In genomic region chr4:10112658-10113284, GRCh38 we compare ENCODE assay signal across 14 cellular contexts. TPM values are rescaled to one million over a fixed set of nuclear protein-coding genes. Genes with fewer than 3 reads are reported as not detected.
DNase-seq lines count a peak whose midpoint lies in the region; ATAC-seq, FAIRE-seq and TF ChIP-seq lines count a peak whose summit lies in the region.
"Had no signal": no experiment of that assay in that cellular context is flagged by ENCODE, and none has a peak within 500 bp of the region (broad histone marks: within the 10 kb centered on the region; RNA-seq: fewer than 3 reads in every experiment).

No MANE protein-coding gene starts in this region.

- H3K27me3 Mint-ChIP-seq in CD4-positive, alpha-beta memory T cell: no peaks in the 10 kb centered on the region
- H3K27me3 Mint-ChIP-seq in osteocyte (ENCODE audit: unreplicated experiment): no peaks in the 10 kb centered on the region

- H3K4me3 ChIP-seq in CD4-positive, alpha-beta memory T cell (ENCODE audit: low read length in 2 of 2): no peak overlapping the region
- H3K4me3 ChIP-seq in Loucy (ENCODE audit: low read length, poor library complexity, severe bottlenecking) (peak overlapping the region; percentile 92), H1 (ENCODE audit: extremely low read depth in 1 of 4, insufficient read depth in 2 of 4, low read depth in 3 of 4, low read length in 4 of 4) (0 out of 8 replicates have a peak overlapping the region, but pooled peaks of 1 of the 4 experiments have one; percentile 35)
- H3K4me3 ChIP-seq: hepatocyte, prostate gland had no signal

- no peak overlapping the region for H2BK20ac ChIP-seq in H1 (ENCODE audit: low read length)

- no peak for DNase-seq in CD4-positive, alpha-beta memory T cell
- DNase-seq in H1 (ENCODE audit: low read depth in 1 of 2, low spot score in 2 of 2) (peak in 1 of 2 experiments; percentile 35), osteocyte (ENCODE audit: extremely low spot score, unreplicated experiment) (no peak), iPS-NIHi11 (ENCODE audit: low spot score) (no peak), NCI-H510A (lab: John Stamatoyannopoulos, UW) (no peak), dedifferentiated amniotic fluid mesenchymal stem cell (ENCODE audit: extremely low spot score) (no peak)
- DNase-seq: KBM-7, NCI-H1694, NCI-H526 had no signal

- H3K9me3 Mint-ChIP-seq in CD4-positive, alpha-beta memory T cell: peaks cover 0 to 2% (median 0%) of the 10 kb centered on the region in 8 donors
- H3K9me3 Mint-ChIP-seq in osteocyte (ENCODE audit: unreplicated experiment): no peaks in the 10 kb centered on the region

- H3K9me3 ChIP-seq in CD4-positive, alpha-beta memory T cell (ENCODE audit: control insufficient read depth in 1 of 2, low read length in 2 of 2): no peaks in the 10 kb centered on the region
- H3K9me3 ChIP-seq in Loucy (ENCODE audit: insufficient read depth, low read depth, low read length) (no peaks in the 10 kb centered on the region), H1 (ENCODE audit: insufficient read depth in 2 of 2, low read depth in 1 of 2, low read length in 1 of 2) (no peaks in the 10 kb centered on the region)
- H3K9me3 ChIP-seq: prostate gland had no signal

- ATAC-seq in HG03175 (IDR thresholded peaks at IDR 0.05; ENCODE audit: unreplicated experiment): no peak
- ATAC-seq: Right ventricle myocardium inferior had no signal

- peak overlapping the region in 6 of 8 donors; percentile 35 to 97 (median 78) for H3K4me3 Mint-ChIP-seq in CD4-positive, alpha-beta memory T cell
- H3K4me3 Mint-ChIP-seq in osteocyte (ENCODE audit: unreplicated experiment): no peak overlapping the region

- H2BK15ac ChIP-seq in H1 (ENCODE audit: low read length): no peak overlapping the region

- no peak overlapping the region for H2BK120ac ChIP-seq in H1 (replicated peaks; ENCODE audit: low read depth, low read length)

- H3K27ac Mint-ChIP-seq in CD4-positive, alpha-beta memory T cell: peak overlapping the region in 6 of 7 donors; percentile 53 to 99 (median 66)
- peak overlapping the region; percentile 71 for H3K27ac Mint-ChIP-seq in osteocyte (ENCODE audit: unreplicated experiment)

- peaks cover 63 to 94% (median 83%) of the 10 kb centered on the region in 4 donors for H3K4me1 Mint-ChIP-seq in CD4-positive, alpha-beta memory T cell
- H3K4me1 Mint-ChIP-seq in osteocyte (ENCODE audit: unreplicated experiment): peaks cover 89% of the 10 kb centered on the region

- peaks cover 6% of the 10 kb centered on the region; the same call in 1 of the 2 replicates for H3K23me2 ChIP-seq in H1 (ENCODE audit: low read depth, low read length)

- peak overlapping the region; percentile 99 for H3K4me2 ChIP-seq in Loucy (ENCODE audit: low read depth, low read length, poor library complexity, severe bottlenecking)
- H3K4me2 ChIP-seq in H1 (ENCODE audit: insufficient read depth in 1 of 2, low read depth in 2 of 2, low read length in 2 of 2): peak overlapping the region; percentile 4 to 26; a peak in 1 of 4 replicates
- H3K4me2 ChIP-seq: hepatocyte had no signal

- intact Hi-C loops in CD4-positive, alpha-beta memory T cell (cut with micrococcal nuclease): loop anchor here (10.0 kb wide), 1 partner anchor 508 kb away; no protein-coding TSS in a partner anchor

- CTCF ChIA-PET in CD4-positive, alpha-beta memory T cell (lab: Charles Lee; ENCODE audit: partially characterized antibody): interaction anchor here (0.9 to 1.3 kb wide), 3 partner anchors 16 to 47 kb away, joined by 3 read pairs; no protein-coding TSS in a partner anchor
- CTCF ChIA-PET in H1 (lab: Charles Lee; ENCODE audit: partially characterized antibody): interaction anchor here (0.7 to 2.2 kb wide), 4 partner anchors 9 to 29 kb away, joined by 3 to 10 read pairs (median 4); no protein-coding TSS in a partner anchor

- no peak overlapping the region for H2BK12ac ChIP-seq in H1 (ENCODE audit: low read depth, low read length)

- 90% methylated on average over 16 of the region's 16 CpGs; no CpG with 5 or more reads in 1 of the 2 experiments for WGBS in H1 (ENCODE audit: extremely low coverage in 1 of 2, insufficient coverage in 1 of 2, insufficient read length in 1 of 2, insufficient replicate concordance in 2 of 2, low coverage in 1 of 2, low lambda C conversion rate in 2 of 2, missing lambda C conversion rate in 1 of 2), 2 experiments

- H3K14ac ChIP-seq in H1 (ENCODE audit: insufficient read length): no peak overlapping the region

- POLR2A ChIA-PET in CD4-positive, alpha-beta memory T cell (lab: Charles Lee; ENCODE audit: partially characterized antibody): interaction anchor here (10.6 kb wide), 1 partner anchor 12 kb away, joined by 396 read pairs; no protein-coding TSS in a partner anchor
- POLR2A ChIA-PET in H1 (lab: Charles Lee; ENCODE audit: partially characterized antibody): interaction anchor here (1.2 to 13.7 kb wide), 9 partner anchors 8 to 47 kb away, joined by 3 to 197 read pairs (median 5); no protein-coding TSS in a partner anchor

- peaks cover 87% of the 10 kb centered on the region for H3K4me1 ChIP-seq in CD4-positive, alpha-beta memory T cell (ENCODE audit: insufficient read depth, low read length)
- H3K4me1 ChIP-seq in Loucy (ENCODE audit: insufficient read depth, low read length, poor library complexity, severe bottlenecking) (peaks cover 88% of the 10 kb centered on the region), H1 (replicated peaks in 1 of 4; ENCODE audit: control insufficient read depth in 3 of 4, insufficient read depth in 4 of 4, low read length in 3 of 4) (peaks cover 11 to 38% (median 26%) of the 10 kb centered on the region in 4 experiments)

- no peak overlapping the region for H4K5ac ChIP-seq in H1 (ENCODE audit: insufficient read length, low read depth, low read length)

- no peak overlapping the region for H4K8ac ChIP-seq in H1 (ENCODE audit: extremely low read depth, insufficient read depth, low read length)

- H4K20me1 ChIP-seq in Loucy (ENCODE audit: insufficient read depth, low read length, poor library complexity, severe bottlenecking) (peaks cover 83% of the 10 kb centered on the region), H1 (replicated peaks in 1 of 2; ENCODE audit: control insufficient read depth in 1 of 2, insufficient read depth in 2 of 2, low read length in 2 of 2) (peaks cover 33 to 42% of the 10 kb centered on the region in 2 experiments)

- H3K23ac ChIP-seq in H1 (ENCODE audit: insufficient read length): no peak overlapping the region

- TF ChIP-seq POLR2A in H1 (IDR thresholded peaks at IDR 0.05; ENCODE audit: control extremely low read depth in 1 of 2, low read depth in 2 of 2, low read length in 2 of 2): 0 out of 3 replicates have a peak, but pooled peaks of 1 of the 2 experiments have one; percentile 21

- no peak overlapping the region for H4K91ac ChIP-seq in H1 (replicated peaks; ENCODE audit: insufficient read length, low read length)

- H3K36me3 Mint-ChIP-seq in CD4-positive, alpha-beta memory T cell: peaks cover 57 to 84% of the 10 kb centered on the region in 2 donors
- peaks cover 59% of the 10 kb centered on the region for H3K36me3 Mint-ChIP-seq in osteocyte (ENCODE audit: unreplicated experiment)

- peaks cover 93% of the 10 kb centered on the region for H3K79me2 ChIP-seq in Loucy (ENCODE audit: insufficient read depth, low read length)
- H3K79me2 ChIP-seq in H1 (ENCODE audit: control insufficient read depth in 1 of 2, insufficient read depth in 2 of 2, low read length in 2 of 2): peaks cover 48 to 83% of the 10 kb centered on the region in 2 experiments

- no peak for TF ChIP-seq EP300 in H1 (IDR thresholded peaks at IDR 0.05; ENCODE audit: borderline replicate concordance in 1 of 2, low read depth in 2 of 2, low read length in 2 of 2)

- no peak for TF ChIP-seq RAD21 in H1 (IDR thresholded peaks at IDR 0.05 in 1 of 2, conservative IDR thresholded peaks at IDR 0.05 in 1 of 2; ENCODE audit: low read depth in 2 of 2, low read length in 2 of 2)

- H2AFZ ChIP-seq in Loucy (ENCODE audit: low read length): no peak overlapping the region
- no peak overlapping the region for H2AFZ ChIP-seq in H1 (ENCODE audit: low read length)
- H2AFZ ChIP-seq: hepatocyte had no signal

- H3K9ac ChIP-seq in Loucy (ENCODE audit: low read depth, low read length, poor library complexity, severe bottlenecking) (peak overlapping the region; percentile 50), H1 (replicated peaks in 1 of 4; ENCODE audit: extremely low read depth in 1 of 4, low read depth in 3 of 4, low read length in 3 of 4) (no peak overlapping the region)

- H2BK5ac ChIP-seq in H1 (ENCODE audit: low read depth, low read length): no peak overlapping the region

- no peak for FAIRE-seq in H1 (lab: Jason Lieb, UNC)

- TF ChIP-seq CTCF in Loucy (conservative IDR thresholded peaks at IDR 0.05; ENCODE audit: low read length) (no peak), H1 (IDR thresholded peaks at IDR 0.05; ENCODE audit: control extremely low read depth in 1 of 3, insufficient read depth in 1 of 3, low read depth in 1 of 3, low read length in 3 of 3) (no peak), osteocyte (IDR thresholded peaks at IDR 0.05) (no peak)

- H3K27ac ChIP-seq in CD4-positive, alpha-beta memory T cell (ENCODE audit: low read depth, low read length): no peak overlapping the region
- H3K27ac ChIP-seq in H1 (ENCODE audit: low read depth, low read length): no peak overlapping the region; the same call in 1 of the 2 replicates
- H3K27ac ChIP-seq: hepatocyte had no signal

- H3K79me1 ChIP-seq in H1 (ENCODE audit: low read depth, low read length): peaks cover 28% of the 10 kb centered on the region

- H3F3A ChIP-seq in Loucy (ENCODE audit: low read depth): no peaks in the 10 kb centered on the region

- no peaks in the 10 kb centered on the region for H3K27me3 ChIP-seq in CD4-positive, alpha-beta memory T cell (ENCODE audit: insufficient read depth, low read length)
- H3K27me3 ChIP-seq in Loucy (ENCODE audit: insufficient read depth, low read length, poor library complexity, severe bottlenecking): no peaks in the 10 kb centered on the region
- H3K27me3 ChIP-seq in H1 (replicated peaks in 1 of 4; ENCODE audit: control insufficient read depth in 3 of 4, extremely low read depth in 1 of 4, insufficient read depth in 3 of 4, low read length in 3 of 4): no peaks in the 10 kb centered on the region
- H3K27me3 ChIP-seq: hepatocyte had no signal

- H3K4ac ChIP-seq in H1 (replicated peaks; ENCODE audit: insufficient read length, low read depth, low read length): no peak overlapping the region

- H3K18ac ChIP-seq in H1 (ENCODE audit: extremely low read depth, low read length): no peak overlapping the region

- no peaks in the 10 kb centered on the region for H3K9me2 ChIP-seq in Loucy (replicated peaks; ENCODE audit: low read depth, low read length)

- no peak overlapping the region for H2AK5ac ChIP-seq in H1 (ENCODE audit: low read depth, low read length)

- H3K56ac ChIP-seq in H1 (replicated peaks; ENCODE audit: insufficient read length, low read depth, low read length): no peak overlapping the region

- peaks cover 67% of the 10 kb centered on the region for H3K36me3 ChIP-seq in CD4-positive, alpha-beta memory T cell (ENCODE audit: insufficient read depth, low read length)
- H3K36me3 ChIP-seq in Loucy (ENCODE audit: insufficient read depth, low read length) (peaks cover 70% of the 10 kb centered on the region; the same call in 1 of the 2 replicates), H1 (ENCODE audit: control insufficient read depth in 2 of 4, insufficient read depth in 4 of 4, low read length in 3 of 4) (peaks cover 23 to 74% (median 50%) of the 10 kb centered on the region in 4 experiments)
- H3K36me3 ChIP-seq: prostate gland had no signal

RNA-seq across cellular contexts. Expression of gene WDR1, which starts 3.8 kb away (rescaled TPM):
- 100 to 1,000 TPM; 295 to 298 TPM for total RNA-seq in CD4-positive, alpha-beta memory T cell
- polyA plus RNA-seq in CD4-positive, alpha-beta memory T cell: 100 to 1,000 TPM; 337 to 348 TPM
- 315 and 339 TPM in 2 replicates for total RNA-seq in H1 (2021; fragmentation: NEBNext Ultra II Directional; extraction: Animal tissue kit (Norgen Biotek cat#: 25700))
- polyA plus RNA-seq in H1 (2011; rRNA removed): 377 and 432 TPM in 2 replicates
- polyA plus RNA-seq in H1 (2011; cell fraction: cytosol; rRNA removed): 375 TPM
- polyA plus RNA-seq in H1 (2011; cell fraction: nucleus; rRNA removed): 381 TPM
- polyA plus RNA-seq in H1 (2012, experiment 1 of 2): 213 to 348 TPM (median 304 TPM) in 4 replicates
- polyA plus RNA-seq in H1 (2012, experiment 2 of 2): 195 TPM
- 135 TPM for polyA plus RNA-seq in H1 (2013, experiment 1 of 2)
- polyA plus RNA-seq in H1 (2013, experiment 2 of 2): 138 TPM
- 264 and 269 TPM in 2 replicates for polyA minus RNA-seq in H1 (2011; rRNA and poly(A)+ RNA removed)
- 174 TPM for polyA minus RNA-seq in H1 (2011; cell fraction: cytosol; rRNA and poly(A)+ RNA removed)
- 135 TPM for polyA minus RNA-seq in H1 (2011; cell fraction: nucleus; rRNA and poly(A)+ RNA removed)
- 533 and 537 TPM in 2 replicates for total RNA-seq in osteocyte
